Comparison of ENCODE assay signal across 18 cellular contexts in the genomic region with DNA sequence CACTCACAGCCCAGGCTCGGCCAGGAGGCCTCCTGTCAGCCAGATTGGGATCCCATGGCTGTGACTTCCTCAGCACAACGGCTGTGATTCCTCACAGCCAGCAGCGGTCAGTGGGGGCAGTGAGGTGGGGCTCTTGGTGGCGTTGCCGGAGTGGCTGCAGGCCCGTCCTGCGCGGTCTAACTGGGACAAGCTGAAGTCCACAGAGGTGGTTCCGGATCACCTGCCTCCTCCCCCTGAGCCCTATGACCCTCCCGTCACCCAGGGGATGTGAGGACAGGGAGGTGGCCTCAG. TPM values are rescaled to one million over a fixed set of nuclear protein-coding genes. Genes with fewer than 3 reads are reported as not detected.
DNase-seq lines count a peak whose midpoint lies in the region; ATAC-seq and TF ChIP-seq lines count a peak whose summit lies in the region.
"Had no signal": no experiment of that assay in that cellular context is flagged by ENCODE, and none has a peak within 500 bp of the region (broad histone marks: within the 10 kb centered on the region; RNA-seq: fewer than 3 reads in every experiment).

No MANE protein-coding gene starts in this region.

- H4K20me1 ChIP-seq in neural progenitor cell (ENCODE audit: low read depth), result no peaks in the 10 kb centered on the region
- H4K20me1 ChIP-seq: BLaER1 treated with 17β-estradiol and CSF1 and Interleukin-3, amounts not matched to agents 10 nM and 100 nM had no signal

- H3K36me3 Mint-ChIP-seq in Calu3 (ENCODE audit: insufficient read depth, unreplicated experiment) (peaks cover 43% of the 10 kb centered on the region), glutamatergic neuron (ENCODE audit: unreplicated experiment) (no peaks in the 10 kb centered on the region), neural progenitor cell (no peaks in the 10 kb centered on the region)
- H3K36me3 Mint-ChIP-seq: CD8-positive, alpha-beta memory T cell had no signal

- BruUV-seq in Calu3 (replicated peaks; lab: Mats Ljungman, UMichigan), result no TSS peak

- no peak overlapping the region for H3K27ac ChIP-seq in neural progenitor cell
- H3K27ac ChIP-seq: BLaER1 treated with 17β-estradiol and CSF1 and Interleukin-3, amounts not matched to agents 10 nM and 100 nM; PC-9 had no signal

- ATAC-seq in HG03565 (IDR thresholded peaks at IDR 0.05; ENCODE audit: unreplicated experiment) (no peak), GM21825 (IDR thresholded peaks at IDR 0.05; ENCODE audit: unreplicated experiment) (no peak)

- H3K9ac ChIP-seq in NT2/D1 (ENCODE audit: insufficient read length, low read depth) (peak overlapping the region; percentile 79), neural progenitor cell (no peak overlapping the region)
- H3K9ac ChIP-seq: BLaER1 treated with 17β-estradiol and CSF1 and Interleukin-3, amounts not matched to agents 10 nM and 100 nM had no signal

- no peak for DNase-seq in Calu3
- no peak for DNase-seq in NT2/D1 (ENCODE audit: low read depth, low spot score)
- DNase-seq in glutamatergic neuron, result no peak
- DNase-seq in neural progenitor cell (ENCODE audit: low spot score), result no peak
- no peak for DNase-seq in GM13977 (ENCODE audit: low spot score)
- DNase-seq in midbrain (lab: John Stamatoyannopoulos, UW), result no peak
- DNase-seq: CD8-positive, alpha-beta memory T cell; DND-41; NCI-H1048; NCI-H1436 treated with DMSO at 0.1 percent for 48 hours; NCI-H2081 treated with DMSO at 0.1 percent for 48 hours; NCI-H510A treated with DMSO at 0.1 percent for 48 hours; NCI-H82; PC-9 had no signal

- H3K27me3 ChIP-seq in NT2/D1 (ENCODE audit: insufficient read depth, insufficient read length), result no peaks in the 10 kb centered on the region
- no peaks in the 10 kb centered on the region for H3K27me3 ChIP-seq in neural progenitor cell
- H3K27me3 ChIP-seq: BLaER1 treated with 17β-estradiol and CSF1 and Interleukin-3, amounts not matched to agents 10 nM and 100 nM had no signal

- H3K4me3 ChIP-seq in NT2/D1 (ENCODE audit: insufficient read length, low read depth), result no peak overlapping the region
- H3K4me3 ChIP-seq in neural progenitor cell, result no peak overlapping the region
- H3K4me3 ChIP-seq: BLaER1 treated with 17β-estradiol and CSF1 and Interleukin-3, amounts not matched to agents 10 nM and 100 nM; PC-9 had no signal

- no peaks in the 10 kb centered on the region for H3K9me3 Mint-ChIP-seq in Calu3 (ENCODE audit: low read depth, unreplicated experiment)
- no peaks in the 10 kb centered on the region for H3K9me3 Mint-ChIP-seq in glutamatergic neuron (ENCODE audit: unreplicated experiment)
- no peaks in the 10 kb centered on the region for H3K9me3 Mint-ChIP-seq in neural progenitor cell
- H3K9me3 Mint-ChIP-seq: CD8-positive, alpha-beta memory T cell had no signal

- H3F3A ChIP-seq in neural progenitor cell (ENCODE audit: low read depth), result no peaks in the 10 kb centered on the region

- H3K27ac Mint-ChIP-seq in Calu3 (ENCODE audit: unreplicated experiment), result peak overlapping the region; percentile 51
- H3K27ac Mint-ChIP-seq in glutamatergic neuron (ENCODE audit: unreplicated experiment), result peak overlapping the region; percentile 20
- H3K27ac Mint-ChIP-seq in neural progenitor cell, result peak overlapping the region; percentile 94

- H3K4me1 Mint-ChIP-seq in Calu3 (ENCODE audit: low read depth, unreplicated experiment) (peaks cover 51% of the 10 kb centered on the region), glutamatergic neuron (ENCODE audit: low read depth, unreplicated experiment) (peaks cover 5% of the 10 kb centered on the region), neural progenitor cell (peaks cover 35% of the 10 kb centered on the region)

- CTCF ChIA-PET in Calu3 (lab: Charles Lee), result interaction anchor here (0.9 kb wide), 1 partner anchor 15 kb away, joined by 3 read pairs; no protein-coding TSS in a partner anchor

- no peak overlapping the region for H3K4me3 Mint-ChIP-seq in Calu3 (ENCODE audit: low read depth, unreplicated experiment)
- no peak overlapping the region for H3K4me3 Mint-ChIP-seq in glutamatergic neuron (ENCODE audit: unreplicated experiment)
- H3K4me3 Mint-ChIP-seq in neural progenitor cell, result peak overlapping the region; percentile 41
- H3K4me3 Mint-ChIP-seq: CD8-positive, alpha-beta memory T cell had no signal

- in situ Hi-C loops in GM13977 (cut with MboI; ENCODE audit: low pct_unique_long_range_greater_than_20kb, low sequenced_read_pairs, unreplicated experiment), result no loop called here

- peak overlapping the region; percentile 52 for H3K4me2 ChIP-seq in neural progenitor cell
- H3K4me2 ChIP-seq: BLaER1 treated with 17β-estradiol and CSF1 and Interleukin-3, amounts not matched to agents 10 nM and 100 nM; PC-9 had no signal

- H3K79me2 ChIP-seq in neural progenitor cell (ENCODE audit: low read depth), result no peaks in the 10 kb centered on the region

- H2AFZ ChIP-seq in neural progenitor cell (replicated peaks), result peak overlapping the region; percentile 88
- H2AFZ ChIP-seq: PC-9 had no signal

- TF ChIP-seq CTCF in Calu3 (IDR thresholded peaks at IDR 0.05; ENCODE audit: unreplicated experiment), result no peak
- TF ChIP-seq CTCF in glutamatergic neuron (IDR thresholded peaks at IDR 0.05; ENCODE audit: partially characterized antibody, unreplicated experiment), result no peak
- TF ChIP-seq CTCF in neural progenitor cell (IDR thresholded peaks at IDR 0.05), result no peak
- TF ChIP-seq CTCF in GM13977 (IDR thresholded peaks at IDR 0.05; ENCODE audit: extremely low read depth, insufficient read depth, missing control alignments), result no peak

- peaks cover 55% of the 10 kb centered on the region for H3K4me1 ChIP-seq in NT2/D1 (ENCODE audit: insufficient read depth, insufficient read length)
- peaks cover 30% of the 10 kb centered on the region for H3K4me1 ChIP-seq in neural progenitor cell

- H3K9me3 ChIP-seq in NT2/D1 (ENCODE audit: insufficient read depth, low read length), result no peaks in the 10 kb centered on the region
- no peaks in the 10 kb centered on the region for H3K9me3 ChIP-seq in neural progenitor cell (ENCODE audit: low read depth)
- H3K9me3 ChIP-seq: BLaER1 treated with 17β-estradiol and CSF1 and Interleukin-3, amounts not matched to agents 10 nM and 100 nM had no signal

- intact Hi-C loops in Calu3 (cut with micrococcal nuclease; ENCODE audit: unreplicated experiment), result no loop called here

- no peaks in the 10 kb centered on the region for H3K27me3 Mint-ChIP-seq in Calu3 (ENCODE audit: unreplicated experiment)
- H3K27me3 Mint-ChIP-seq in glutamatergic neuron (ENCODE audit: unreplicated experiment), result peaks cover 2% of the 10 kb centered on the region
- peaks cover 2% of the 10 kb centered on the region for H3K27me3 Mint-ChIP-seq in neural progenitor cell (ENCODE audit: insufficient read depth, low read depth)

- H3K36me3 ChIP-seq in NT2/D1 (ENCODE audit: insufficient read depth, insufficient read length, low read length) (no peaks in the 10 kb centered on the region), neural progenitor cell (no peaks in the 10 kb centered on the region)
- H3K36me3 ChIP-seq: BLaER1 treated with 17β-estradiol and CSF1 and Interleukin-3, amounts not matched to agents 10 nM and 100 nM had no signal

RNA-seq across cellular contexts. Expression of gene MLKL, which starts 34.4 kb away (rescaled TPM):
- total RNA-seq in Calu3 (2022) (38.8 and 46.1 TPM in 2 replicates), glutamatergic neuron (ENCODE audit: unreplicated experiment) (not detected), neural progenitor cell (ENCODE audit: low replicate concordance) (0.04 and 0.31 TPM in 2 replicates)

RNA-seq across cellular contexts. Expression of gene FA2H, which starts 39.5 kb away (rescaled TPM):
- total RNA-seq in Calu3 (2022), result 74.2 and 122 TPM in 2 replicates
- not detected for total RNA-seq in glutamatergic neuron (ENCODE audit: unreplicated experiment)
- not detected in 2 replicates for total RNA-seq in neural progenitor cell (ENCODE audit: low replicate concordance)
- total RNA-seq: CD8-positive, alpha-beta memory T cell; MCF 10A had no signal

Comparison
In these comparisons a context has a peak if more than half of its experiments do, and no peak if none do; other contexts are left out.
1. H3K27ac Mint-ChIP-seq: peak in every context shown above with its lines; median percentile 94 in neural progenitor cell; 51 in Calu3; 20 in glutamatergic neuron.
2. RNA of gene MLKL, which starts 34.4 kb away (total RNA-seq): 38.8 to 46.1 TPM in Calu3; 0.04 to 0.31 TPM in neural progenitor cell and not detected in glutamatergic neuron (single experiment); every median in the first group is over 10 times any median in the second.
3. RNA of gene FA2H, which starts 39.5 kb away (total RNA-seq): 74.2 to 122 TPM in Calu3; not detected in glutamatergic neuron (single experiment) and not detected in neural progenitor cell; every median in the first group is over 10 times any median in the second.